34 cellular contexts compared by ENCODE assay signal in genomic region chr7:81842361-81842760, GRCh38.
"Had no signal": no experiment of that assay in that cellular context is flagged by ENCODE, and none has a peak within 500 bp of the region (broad histone marks: within the 10 kb centered on the region; RNA-seq: fewer than 3 reads in every experiment).

No MANE protein-coding gene starts in this region.

- H3K4me1 ChIP-seq: adrenal gland, breast epithelium, colonic mucosa, esophagus squamous epithelium had no signal

- FAIRE-seq: endometrium, endothelial cell of umbilical vein had no signal

- H3K9me3 ChIP-seq: adrenal gland, breast epithelium, colonic mucosa, esophagus squamous epithelium had no signal

- H3K27ac Mint-ChIP-seq: activated CD4-positive, alpha-beta memory T cell treated with anti-CD3 and anti-CD28 coated beads for 36 hours; activated CD4-positive, alpha-beta T cell treated with anti-CD3 and anti-CD28 coated beads for 36 hours; activated CD4-positive, alpha-beta T cell treated with anti-CD3 and anti-CD28 coated beads, Interleukin-2, amount 10 ng/mL, durations not matched to agents 24 days and 14 days; activated CD8-positive, alpha-beta memory T cell treated with anti-CD3 and anti-CD28 coated beads, Interleukin-2, amount 10 ng/mL, durations not matched to agents 7 days and 5 days; activated CD8-positive, alpha-beta T cell treated with anti-CD3 and anti-CD28 coated beads, Interleukin-2, amount 10 ng/mL, durations not matched to agents 7 days and 5 days; activated naive CD4-positive, alpha-beta T cell treated with anti-CD3 and anti-CD28 coated beads for 36 hours; activated naive CD4-positive, alpha-beta T cell treated with anti-CD3 and anti-CD28 coated beads, Interleukin-2, amount 50 U/mL, for 24 hours; activated naive CD8-positive, alpha-beta T cell treated with anti-CD3 and anti-CD28 coated beads for 36 hours; activated naive CD8-positive, alpha-beta T cell treated with anti-CD3 and anti-CD28 coated beads, Interleukin-2, amount 50 U/mL, for 24 hours; activated T-helper 1 cell treated with anti-CD3 and anti-CD28 coated beads, Interleukin-12 subunit alpha, Interleukin-12 subunit beta, Interleukin-2, Interleukin-4 antibody, amounts not matched to agents 30 ng/mL and 10 ng/mL and 1 ng/mL, durations not matched to agents 14 hours and 24 hours and 36 hours; activated T-helper 2 cell treated with anti-CD3 and anti-CD28 coated beads, Interferon-gamma antibody, Interleukin-2, Interleukin-4, amounts not matched to agents 10 μg/mL and 5 μg/mL and 100 μg/mL, durations not matched to agents 14 hours and 24 hours and 36 hours; brain had no signal

- H3K27me3 ChIP-seq: adrenal gland, breast epithelium, cardiac muscle cell, colonic mucosa, esophagus squamous epithelium had no signal

- H3K4me3 ChIP-seq: adrenal gland, breast epithelium, cardiac muscle cell, colonic mucosa, esophagus squamous epithelium had no signal

- H3K36me3 ChIP-seq: adrenal gland, breast epithelium, cardiac muscle cell, colonic mucosa, esophagus squamous epithelium had no signal

- ATAC-seq: activated CD4-positive, alpha-beta T cell treated with anti-CD3 and anti-CD28 coated beads for 36 hours; activated CD8-positive, alpha-beta memory T cell treated with anti-CD3 and anti-CD28 coated beads, Interleukin-2, amount 10 ng/mL, durations not matched to agents 7 days and 5 days; activated CD8-positive, alpha-beta T cell treated with anti-CD3 and anti-CD28 coated beads, Interleukin-2, amount 10 ng/mL, durations not matched to agents 7 days and 5 days; activated naive CD8-positive, alpha-beta T cell treated with anti-CD3 and anti-CD28 coated beads, Interleukin-2, amount 50 U/mL, for 24 hours had no signal

- H3K27ac ChIP-seq: adrenal gland, breast epithelium, cardiac muscle cell, colonic mucosa, epithelial cell of prostate, esophagus squamous epithelium had no signal

- H3K4me3 Mint-ChIP-seq: activated CD4-positive, alpha-beta memory T cell treated with anti-CD3 and anti-CD28 coated beads for 36 hours; activated CD4-positive, alpha-beta T cell treated with anti-CD3 and anti-CD28 coated beads for 36 hours; activated CD4-positive, alpha-beta T cell treated with anti-CD3 and anti-CD28 coated beads, Interleukin-2, amount 10 ng/mL, durations not matched to agents 24 days and 14 days; activated CD8-positive, alpha-beta memory T cell treated with anti-CD3 and anti-CD28 coated beads, Interleukin-2, amount 10 ng/mL, durations not matched to agents 7 days and 5 days; activated CD8-positive, alpha-beta T cell treated with anti-CD3 and anti-CD28 coated beads, Interleukin-2, amount 10 ng/mL, durations not matched to agents 7 days and 5 days; activated naive CD4-positive, alpha-beta T cell treated with anti-CD3 and anti-CD28 coated beads for 36 hours; activated naive CD4-positive, alpha-beta T cell treated with anti-CD3 and anti-CD28 coated beads, Interleukin-2, amount 50 U/mL, for 24 hours; activated naive CD8-positive, alpha-beta T cell treated with anti-CD3 and anti-CD28 coated beads for 36 hours; activated naive CD8-positive, alpha-beta T cell treated with anti-CD3 and anti-CD28 coated beads, Interleukin-2, amount 50 U/mL, for 24 hours; activated T-helper 1 cell treated with anti-CD3 and anti-CD28 coated beads, Interleukin-12 subunit alpha, Interleukin-12 subunit beta, Interleukin-2, Interleukin-4 antibody, amounts not matched to agents 30 ng/mL and 10 ng/mL and 1 ng/mL, durations not matched to agents 14 hours and 24 hours and 36 hours; brain had no signal

- DNase-seq: activated CD4-positive, alpha-beta memory T cell treated with anti-CD3 and anti-CD28 coated beads for 36 hours; activated CD4-positive, alpha-beta T cell treated with anti-CD3 and anti-CD28 coated beads for 36 hours; activated CD4-positive, alpha-beta T cell treated with anti-CD3 and anti-CD28 coated beads, Interleukin-2, amount 10 ng/mL, durations not matched to agents 24 days and 14 days; activated CD4-positive, CD25-positive, alpha-beta regulatory T cell; activated CD4-positive, CD25-positive, alpha-beta regulatory T cell treated with anti-CD3 and anti-CD28 coated beads, Interleukin-2, amount 50 U/mL, for 72 hours; activated CD8-positive, alpha-beta memory T cell treated with anti-CD3 and anti-CD28 coated beads, Interleukin-2, amount 10 ng/mL, durations not matched to agents 7 days and 5 days; activated CD8-positive, alpha-beta memory T cell treated with anti-CD3 and anti-CD28 coated beads, Interleukin-2, amount 50 U/mL, for 4 hours; activated CD8-positive, alpha-beta T cell treated with anti-CD3 and anti-CD28 coated beads, Interleukin-2, amount 10 ng/mL, durations not matched to agents 7 days and 5 days; activated effector memory CD4-positive, alpha-beta T cell treated with anti-CD3 and anti-CD28 coated beads, Interleukin-2, amount 50 U/mL, for 16 hours; activated naive CD4-positive, alpha-beta T cell treated with anti-CD3 and anti-CD28 coated beads for 36 hours; activated naive CD8-positive, alpha-beta T cell treated with anti-CD3 and anti-CD28 coated beads for 36 hours; activated naive CD8-positive, alpha-beta T cell treated with anti-CD3 and anti-CD28 coated beads, Interleukin-2, amount 50 U/mL, for 24 hours; activated T-cell treated with anti-CD3 and anti-CD28 coated beads, Interleukin-2, amount 50 U/mL, for 1 hour; activated T-cell treated with anti-CD3 and anti-CD28 coated beads, Interleukin-2, amount 50 U/mL, for 48 hours; adrenal gland; amygdala; aorta; central memory CD4-positive, alpha-beta T cell; cerebellar nuclear complex; colonic mucosa; effector CD8-positive, alpha-beta T cell; esophagus squamous epithelium; foreskin melanocyte; head of caudate nucleus; T-helper 2 cell had no signal

- H3K9me3 Mint-ChIP-seq: activated CD4-positive, alpha-beta T cell treated with anti-CD3 and anti-CD28 coated beads, Interleukin-2, amount 10 ng/mL, durations not matched to agents 24 days and 14 days; activated naive CD4-positive, alpha-beta T cell treated with anti-CD3 and anti-CD28 coated beads, Interleukin-2, amount 50 U/mL, for 24 hours; activated naive CD8-positive, alpha-beta T cell treated with anti-CD3 and anti-CD28 coated beads for 36 hours had no signal

- H3K4me1 Mint-ChIP-seq: activated CD8-positive, alpha-beta memory T cell treated with anti-CD3 and anti-CD28 coated beads, Interleukin-2, amount 10 ng/mL, durations not matched to agents 7 days and 5 days; activated naive CD4-positive, alpha-beta T cell treated with anti-CD3 and anti-CD28 coated beads, Interleukin-2, amount 50 U/mL, for 24 hours; activated naive CD8-positive, alpha-beta T cell treated with anti-CD3 and anti-CD28 coated beads for 36 hours had no signal

- H3K27me3 Mint-ChIP-seq: activated CD4-positive, alpha-beta memory T cell treated with anti-CD3 and anti-CD28 coated beads for 36 hours; activated CD4-positive, alpha-beta T cell treated with anti-CD3 and anti-CD28 coated beads for 36 hours; activated CD4-positive, alpha-beta T cell treated with anti-CD3 and anti-CD28 coated beads, Interleukin-2, amount 10 ng/mL, durations not matched to agents 24 days and 14 days; activated CD8-positive, alpha-beta memory T cell treated with anti-CD3 and anti-CD28 coated beads, Interleukin-2, amount 10 ng/mL, durations not matched to agents 7 days and 5 days; activated naive CD4-positive, alpha-beta T cell treated with anti-CD3 and anti-CD28 coated beads, Interleukin-2, amount 50 U/mL, for 24 hours; activated naive CD8-positive, alpha-beta T cell treated with anti-CD3 and anti-CD28 coated beads for 36 hours; activated naive CD8-positive, alpha-beta T cell treated with anti-CD3 and anti-CD28 coated beads, Interleukin-2, amount 50 U/mL, for 24 hours; brain had no signal

- H3K36me3 Mint-ChIP-seq: activated CD4-positive, alpha-beta memory T cell treated with anti-CD3 and anti-CD28 coated beads for 36 hours; activated CD8-positive, alpha-beta memory T cell treated with anti-CD3 and anti-CD28 coated beads, Interleukin-2, amount 10 ng/mL, durations not matched to agents 7 days and 5 days; activated naive CD4-positive, alpha-beta T cell treated with anti-CD3 and anti-CD28 coated beads, Interleukin-2, amount 50 U/mL, for 24 hours; activated naive CD8-positive, alpha-beta T cell treated with anti-CD3 and anti-CD28 coated beads for 36 hours; brain had no signal
